28 cellular contexts compared by ENCODE assay signal in the genomic region with DNA sequence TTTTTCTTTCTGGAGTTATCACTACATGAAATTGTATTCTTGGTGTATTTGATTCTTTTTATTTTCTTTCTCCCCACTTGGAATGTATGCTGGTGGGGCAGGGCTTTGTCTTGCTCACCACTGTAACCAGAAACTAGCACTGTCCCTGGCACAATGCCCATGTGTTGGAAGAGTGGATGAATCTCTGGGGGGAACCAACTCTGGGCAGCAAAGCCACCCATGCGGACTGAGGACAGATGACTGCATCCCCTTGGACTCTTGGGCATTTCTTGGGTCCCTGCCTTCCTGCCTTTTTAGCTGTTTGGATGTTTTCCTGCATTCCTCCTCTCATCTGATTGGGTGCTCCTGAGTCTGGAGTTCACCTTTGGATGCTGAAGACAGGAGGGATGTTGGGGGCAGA. TPM values are rescaled to one million over a fixed set of nuclear protein-coding genes. Genes with fewer than 3 reads are reported as not detected.
A peak's percentile ranks its signal among the peaks of the same experiment; 100 is the strongest.
DNase-seq lines count a peak whose midpoint lies in the region; ATAC-seq, FAIRE-seq and TF ChIP-seq lines count a peak whose summit lies in the region.
"Had no signal": no experiment of that assay in that cellular context is flagged by ENCODE, and none has a peak within 500 bp of the region (broad histone marks: within the 10 kb centered on the region; RNA-seq: fewer than 3 reads in every experiment).

No MANE protein-coding gene starts in this region.

- peaks cover 14% of the 10 kb centered on the region for H3K36me3 Mint-ChIP-seq in MCF 10A (ENCODE audit: insufficient read depth, unreplicated experiment)
- H3K36me3 Mint-ChIP-seq: CD4-positive, CD25-positive, alpha-beta regulatory T cell; memory B cell had no signal

- no peak overlapping the region for H3K27ac Mint-ChIP-seq in MCF 10A (ENCODE audit: low read depth, unreplicated experiment)
- H3K27ac Mint-ChIP-seq: CD4-positive, CD25-positive, alpha-beta regulatory T cell; effector memory CD8-positive, alpha-beta T cell; memory B cell; progenitor cell of endocrine pancreas; T-helper 17 cell had no signal

- no peak overlapping the region for H2AK5ac ChIP-seq in trophoblast cell (ENCODE audit: low read length)

- TF ChIP-seq CTCF in MCF 10A (IDR thresholded peaks at IDR 0.05; ENCODE audit: unreplicated experiment): no peak
- TF ChIP-seq CTCF in mammary epithelial cell (conservative IDR thresholded peaks at IDR 0.05 in 1 of 2, IDR thresholded peaks at IDR 0.05 in 1 of 2; ENCODE audit: extremely low read depth in 1 of 2, insufficient read depth in 1 of 2, low read depth in 1 of 2, low read length in 2 of 2): no peak
- no peak for TF ChIP-seq CTCF in esophagus muscularis mucosa (IDR thresholded peaks at IDR 0.05)
- TF ChIP-seq CTCF in upper lobe of right lung (IDR thresholded peaks at IDR 0.05): no peak

- DNase-seq in MCF 10A (ENCODE audit: unreplicated experiment) (peak; percentile 75), mammary epithelial cell (no peak), esophagus muscularis mucosa (ENCODE audit: extremely low spot score) (peak; percentile 92), trophoblast cell (no peak), upper lobe of right lung (no peak), GM12891 (ENCODE audit: insufficient read length, low spot score) (no peak)
- DNase-seq in stimulated activated naive CD8-positive, alpha-beta T cell treated with anti-CD3 and anti-CD28 coated beads, Interleukin-15, Interleukin-2, amounts not matched to agents 100 U/mL and 50 U/mL, for 24 hours: no peak
- DNase-seq: 8988T; activated CD4-positive, alpha-beta T cell treated with anti-CD3 and anti-CD28 coated beads for 48 hours; activated naive CD4-positive, alpha-beta T cell; activated T-cell treated with anti-CD3 and anti-CD28 coated beads, Interleukin-2, amount 50 U/mL, for 4 hours; CD4-positive, CD25-positive, alpha-beta regulatory T cell; effector memory CD8-positive, alpha-beta T cell; GM23248; NCI-H1417 treated with DMSO at 0.1 percent for 48 hours; NCI-H510A treated with DMSO at 0.1 percent for 48 hours; T-helper 17 cell had no signal

- H3K14ac ChIP-seq in trophoblast cell (ENCODE audit: low read length): no peak overlapping the region

- TF ChIP-seq POLR2A in esophagus muscularis mucosa (IDR thresholded peaks at IDR 0.05; ENCODE audit: low read depth) (no peak), GM12891 (IDR thresholded peaks at IDR 0.05; ENCODE audit: low read depth, low read length) (no peak)

- no peak overlapping the region for H2AFZ ChIP-seq in mammary epithelial cell (ENCODE audit: low read depth, low read length)
- peak overlapping the region; percentile 17 for H2AFZ ChIP-seq in trophoblast cell (ENCODE audit: insufficient read depth, low read length, poor library complexity)
- H2AFZ ChIP-seq: GM23248 had no signal

- H3K79me2 ChIP-seq in mammary epithelial cell (ENCODE audit: insufficient read depth, low read length): no peaks in the 10 kb centered on the region
- H3K79me2 ChIP-seq in trophoblast cell (ENCODE audit: control insufficient read depth, insufficient read depth, low read length, poor library complexity): no peaks in the 10 kb centered on the region

- no peak overlapping the region for H3K9ac ChIP-seq in mammary epithelial cell (ENCODE audit: insufficient read depth, low read length)
- H3K9ac ChIP-seq in trophoblast cell (ENCODE audit: low read length): no peak overlapping the region
- H3K9ac ChIP-seq: GM23248 had no signal

- H4K12ac ChIP-seq in trophoblast cell (ENCODE audit: low read depth, low read length): no peak overlapping the region

- no peak for TF ChIP-seq EP300 in esophagus muscularis mucosa (IDR thresholded peaks at IDR 0.05)

- H2BK12ac ChIP-seq in trophoblast cell (ENCODE audit: low read length): no peak overlapping the region

- peaks cover 8% of the 10 kb centered on the region for H3K4me1 ChIP-seq in mammary epithelial cell (ENCODE audit: insufficient read depth, low read length)
- H3K4me1 ChIP-seq in esophagus muscularis mucosa: peaks cover 19 to 41% (median 27%) of the 10 kb centered on the region in 4 donors
- peaks cover 9 to 12% of the 10 kb centered on the region in 2 experiments for H3K4me1 ChIP-seq in trophoblast cell (ENCODE audit: control insufficient read depth in 1 of 2, insufficient read depth in 2 of 2, low read length in 2 of 2)
- H3K4me1 ChIP-seq in upper lobe of right lung: peaks cover 43% of the 10 kb centered on the region

- 80% methylated on average over 1 of the region's 1 CpG for WGBS in mammary epithelial cell (ENCODE audit: low coverage, missing lambda C conversion rate)
- WGBS in esophagus muscularis mucosa: 70% methylated on average over 1 of the region's 1 CpG
- no CpG with 5 or more reads among the region's 1 CpG for WGBS in trophoblast cell (ENCODE audit: extremely low coverage, insufficient coverage, insufficient read length)

- no peaks in the 10 kb centered on the region for H3K27me3 Mint-ChIP-seq in MCF 10A (ENCODE audit: insufficient read depth, unreplicated experiment)
- H3K27me3 Mint-ChIP-seq: progenitor cell of endocrine pancreas had no signal

- no peak overlapping the region for H3K4ac ChIP-seq in trophoblast cell (ENCODE audit: low read depth, low read length)

- in situ Hi-C loops in mammary epithelial cell (cut with MboI; ENCODE audit: low sequenced_read_pairs in 2 of 2): no loop called here

- no peaks in the 10 kb centered on the region for H3K36me3 ChIP-seq in mammary epithelial cell (ENCODE audit: insufficient read depth, low read length)
- H3K36me3 ChIP-seq in esophagus muscularis mucosa: no peaks in the 10 kb centered on the region
- no peaks in the 10 kb centered on the region for H3K36me3 ChIP-seq in trophoblast cell (ENCODE audit: control insufficient read depth in 1 of 2, insufficient read depth in 2 of 2, low read length in 2 of 2)
- H3K36me3 ChIP-seq in upper lobe of right lung: no peaks in the 10 kb centered on the region

- H3K23ac ChIP-seq in trophoblast cell (ENCODE audit: low read length): no peak overlapping the region

- no peaks in the 10 kb centered on the region for H4K20me1 ChIP-seq in mammary epithelial cell (ENCODE audit: insufficient read depth, low read length)

- no peaks in the 10 kb centered on the region for H3K9me3 Mint-ChIP-seq in MCF 10A (ENCODE audit: unreplicated experiment)
- H3K9me3 Mint-ChIP-seq: activated T-cell treated with anti-CD3 and anti-CD28 coated beads, Interleukin-2, amount 50 U/mL, for 4 hours had no signal

- ATAC-seq in upper lobe of right lung (no peak), GM19035 (IDR thresholded peaks at IDR 0.05; ENCODE audit: unreplicated experiment) (no peak)
- no peak for ATAC-seq in stimulated activated naive CD8-positive, alpha-beta T cell treated with anti-CD3 and anti-CD28 coated beads, Interleukin-15, Interleukin-2, amounts not matched to agents 100 U/mL and 50 U/mL, for 24 hours
- ATAC-seq: activated T-cell treated with anti-CD3 and anti-CD28 coated beads, Interleukin-2, amount 50 U/mL, for 4 hours; effector memory CD8-positive, alpha-beta T cell; esophagus mucosa; T-helper 17 cell had no signal

- H3K18ac ChIP-seq in trophoblast cell (ENCODE audit: low read length): no peak overlapping the region

- peaks cover 20% of the 10 kb centered on the region for H3K4me1 Mint-ChIP-seq in MCF 10A (ENCODE audit: insufficient read depth, unreplicated experiment)
- H3K4me1 Mint-ChIP-seq: CD4-positive, CD25-positive, alpha-beta regulatory T cell; memory B cell; T-helper 17 cell had no signal

- no peaks in the 10 kb centered on the region for H3K79me1 ChIP-seq in trophoblast cell (ENCODE audit: low read length)

- no peak overlapping the region for H2BK5ac ChIP-seq in trophoblast cell (ENCODE audit: low read depth, low read length, poor library complexity)

- no peak for FAIRE-seq in GM12891 (lab: Jason Lieb, UNC)
- FAIRE-seq: colon, D721Med, frontal cortex, islet of Langerhans, RCC 7860 had no signal

- H3K4me2 ChIP-seq in mammary epithelial cell (ENCODE audit: insufficient read depth, low read depth, low read length) (no peak overlapping the region), trophoblast cell (ENCODE audit: low read length) (no peak overlapping the region)

- no peak overlapping the region for H4K91ac ChIP-seq in trophoblast cell (ENCODE audit: low read depth, low read length)

- POLR2A ChIA-PET in MCF 10A (lab: Yijun Ruan, JAX): interaction anchor here (1.1 kb wide), 1 partner anchor 42 kb away, joined by 3 read pairs; no protein-coding TSS in a partner anchor

- H3K27ac ChIP-seq in mammary epithelial cell (ENCODE audit: insufficient read depth, low read depth, low read length) (no peak overlapping the region), esophagus muscularis mucosa (replicated peaks in 1 of 4) (peak overlapping the region; percentile 71 to 82 (median 80)), trophoblast cell (ENCODE audit: low read depth, low read length) (no peak overlapping the region), upper lobe of right lung (peak overlapping the region; percentile 83)
- H3K27ac ChIP-seq: GM23248, SK-N-MC had no signal

- H3K27me3 ChIP-seq in mammary epithelial cell (ENCODE audit: insufficient read depth, low read length) (no peaks in the 10 kb centered on the region), esophagus muscularis mucosa (peaks cover 0 to 12% (median 0%) of the 10 kb centered on the region in 4 donors), trophoblast cell (ENCODE audit: insufficient read depth, low read length) (no peaks in the 10 kb centered on the region), upper lobe of right lung (no peaks in the 10 kb centered on the region)

- H3K4me3 ChIP-seq in mammary epithelial cell (replicated peaks in 1 of 3; ENCODE audit: insufficient read depth in 1 of 3, low read depth in 2 of 3, low read length in 3 of 3): no peak overlapping the region
- H3K4me3 ChIP-seq in esophagus muscularis mucosa: peak overlapping the region in 3 of 4 donors; percentile 2 to 58 (median 43)
- no peak overlapping the region for H3K4me3 ChIP-seq in trophoblast cell (ENCODE audit: low read depth, low read length)
- H3K4me3 ChIP-seq in upper lobe of right lung: peak overlapping the region; percentile 30
- H3K4me3 ChIP-seq: GM23248, SK-N-MC, skin epidermis had no signal

- H3K9me3 ChIP-seq in mammary epithelial cell (replicated peaks; ENCODE audit: insufficient read depth, low read length) (no peaks in the 10 kb centered on the region), esophagus muscularis mucosa (no peaks in the 10 kb centered on the region), trophoblast cell (ENCODE audit: insufficient read depth, low read depth, low read length) (no peaks in the 10 kb centered on the region), upper lobe of right lung (no peaks in the 10 kb centered on the region)

- H4K8ac ChIP-seq in trophoblast cell (ENCODE audit: low read depth, low read length): no peak overlapping the region

- no peak overlapping the region for H2BK120ac ChIP-seq in trophoblast cell (ENCODE audit: insufficient read depth, low read length, poor library complexity)

- H3K4me3 Mint-ChIP-seq in MCF 10A (ENCODE audit: unreplicated experiment): no peak overlapping the region
- H3K4me3 Mint-ChIP-seq: activated T-cell treated with anti-CD3 and anti-CD28 coated beads, Interleukin-2, amount 50 U/mL, for 4 hours; CD4-positive, CD25-positive, alpha-beta regulatory T cell; effector memory CD8-positive, alpha-beta T cell; memory B cell had no signal

- intact Hi-C loops in MCF 10A (cut with micrococcal nuclease) (no loop called here), mammary epithelial cell (cut with micrococcal nuclease) (no loop called here), esophagus muscularis mucosa (cut with DNase I) (no loop called here), upper lobe of right lung (cut with DNase I) (no loop called here)

- dilution Hi-C loops in mammary epithelial cell (cut with HindIII; ENCODE audit: low sequenced_read_pairs): loop anchor here (5.0 kb wide), 1 partner anchor 58 kb away; no protein-coding TSS in a partner anchor

- BruUV-seq in MCF 10A (replicated peaks; lab: Mats Ljungman, UMichigan) (no TSS peak), mammary epithelial cell (replicated peaks; lab: Mats Ljungman, UMichigan) (no TSS peak)

- CTCF ChIA-PET in MCF 10A (lab: Yijun Ruan, JAX) (interaction anchor here (2.1 kb wide), 1 partner anchor 57 kb away, joined by 9 read pairs; no protein-coding TSS in a partner anchor), mammary epithelial cell (lab: Charles Lee; ENCODE audit: low non-redundant PET) (no interaction called here)

RNA-seq across cellular contexts. Expression of gene CYP4B1, which starts 6.1 kb away (rescaled TPM):
- total RNA-seq in MCF 10A (2022): 5.9 and 10.1 TPM in 2 replicates
- total RNA-seq in mammary epithelial cell: under 1 TPM; 0.17 to 0.52 TPM
- polyA plus RNA-seq in mammary epithelial cell: 0.52 TPM
- polyA minus RNA-seq in mammary epithelial cell: not detected
- 100 to 1,000 TPM in 2 of 4 donors, 10 to 100 TPM in 2; 41.1 to 150 (median 113) TPM for total RNA-seq in esophagus muscularis mucosa
- 0.06 and 0.07 TPM in 2 replicates for polyA plus RNA-seq in trophoblast cell (2013)
- 268 TPM for total RNA-seq in upper lobe of right lung
- polyA plus RNA-seq in GM12891 (2012; ENCODE audit: low read depth, missing spikeins): not detected
- total RNA-seq: CD4-positive, CD25-positive, alpha-beta regulatory T cell; frontal cortex; GM23248; progenitor cell of endocrine pancreas had no signal
- polyA plus RNA-seq: CD4-positive, CD25-positive, alpha-beta regulatory T cell; GM23248 had no signal

Comparison
In these comparisons a context has a peak if more than half of its experiments do, and no peak if none do; other contexts are left out.
1. DNase-seq: peak in MCF 10A (single experiment) and esophagus muscularis mucosa (single experiment); none in mammary epithelial cell (single experiment), trophoblast cell (0 of 2), upper lobe of right lung (single experiment), stimulated activated naive CD8-positive, alpha-beta T cell treated with anti-CD3 and anti-CD28 coated beads, Interleukin-15, Interleukin-2, amounts not matched to agents 100 U/mL and 50 U/mL, for 24 hours (single experiment) and GM12891 (single experiment).
2. H3K27ac ChIP-seq: peak in esophagus muscularis mucosa (4 of 4) and upper lobe of right lung (single experiment); none in mammary epithelial cell (single experiment) and trophoblast cell (single experiment).
3. H3K4me3 ChIP-seq: peak in esophagus muscularis mucosa (3 of 4) and upper lobe of right lung (single experiment); none in mammary epithelial cell (0 of 3) and trophoblast cell (single experiment).